Comparison of ENCODE assay signal across 18 cellular contexts in the genomic region with DNA sequence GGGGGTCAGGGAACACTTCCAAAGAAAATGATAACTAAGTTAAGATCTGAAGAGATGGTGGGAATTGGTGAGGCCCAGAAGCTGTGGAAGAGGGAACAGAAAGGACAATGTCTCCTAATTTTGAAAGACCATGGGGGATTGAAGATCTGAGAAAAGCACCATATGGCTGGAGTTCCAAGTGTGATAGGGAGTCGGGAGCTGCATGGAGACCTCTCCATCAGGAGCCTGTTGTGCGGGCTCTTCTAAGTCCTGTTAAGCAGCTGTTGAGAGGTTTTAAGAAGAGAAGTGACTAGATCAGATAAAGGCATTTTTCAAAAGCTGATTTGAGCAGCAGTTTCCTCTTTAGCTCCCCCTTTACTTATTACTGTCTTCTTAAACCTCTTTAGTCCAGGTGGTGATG.
DNase-seq lines count a peak whose midpoint lies in the region; ATAC-seq and TF ChIP-seq lines count a peak whose summit lies in the region.
"Had no signal": no experiment of that assay in that cellular context is flagged by ENCODE, and none has a peak within 500 bp of the region (broad histone marks: within the 10 kb centered on the region; RNA-seq: fewer than 3 reads in every experiment).

No MANE protein-coding gene starts in this region.

- no peak overlapping the region for H3K4me3 Mint-ChIP-seq in glutamatergic neuron (ENCODE audit: unreplicated experiment)
- H3K4me3 Mint-ChIP-seq: CD8-positive, alpha-beta T cell; GM23338 had no signal

- H3K36me3 ChIP-seq in aorta (ENCODE audit: control insufficient read depth in 1 of 2, insufficient read depth in 2 of 2, low read length in 1 of 2) = no peaks in the 10 kb centered on the region

- H3K36me3 Mint-ChIP-seq in glutamatergic neuron (ENCODE audit: unreplicated experiment) = no peaks in the 10 kb centered on the region
- H3K36me3 Mint-ChIP-seq: CD8-positive, alpha-beta T cell had no signal

- H3K4me1 Mint-ChIP-seq in glutamatergic neuron (ENCODE audit: low read depth, unreplicated experiment) = peaks cover 6% of the 10 kb centered on the region

- H3K27ac ChIP-seq in aorta (ENCODE audit: low read depth in 1 of 2, low read length in 2 of 2) = no peak overlapping the region

- peak overlapping the region; percentile 41 for H3K27ac Mint-ChIP-seq in glutamatergic neuron (ENCODE audit: unreplicated experiment)
- H3K27ac Mint-ChIP-seq: CD8-positive, alpha-beta T cell; GM23338 had no signal

- no peaks in the 10 kb centered on the region for H3K27me3 ChIP-seq in aorta (ENCODE audit: control insufficient read depth in 1 of 2, insufficient read depth in 2 of 2, low read length in 1 of 2)

- intact Hi-C loops in aorta (cut with DNase I) = loop anchor here in 1 of 2 donors (10.0 kb wide), 1 partner anchor 184 kb away; no protein-coding TSS in a partner anchor

- no peak overlapping the region for H3K4me3 ChIP-seq in aorta (ENCODE audit: low read length in 2 of 2)
- H3K4me3 ChIP-seq: GM23338 had no signal

- H3K9me3 Mint-ChIP-seq in glutamatergic neuron (ENCODE audit: unreplicated experiment) = no peaks in the 10 kb centered on the region
- H3K9me3 Mint-ChIP-seq: CD8-positive, alpha-beta T cell; GM23338 had no signal

- peak; percentile 49 for DNase-seq in D341Med (ENCODE audit: low spot score)
- DNase-seq in NCI-H1092 treated with DMSO at 0.1 percent for 48 hours (lab: John Stamatoyannopoulos, UW) = peak; percentile 36
- peak; percentile 79 for DNase-seq in NCI-H69 (lab: John Stamatoyannopoulos, UW)
- DNase-seq in glutamatergic neuron = no peak
- DNase-seq in activated effector memory CD4-positive, alpha-beta T cell treated with anti-CD3 and anti-CD28 coated beads, Interleukin-2, amount 50 U/mL, for 16 hours = no peak
- DNase-seq in aorta = no peak
- DNase-seq in middle frontal gyrus (ENCODE audit: extremely low spot score, low spot score) = no peak
- DNase-seq: CD8-positive, alpha-beta T cell; EL; KBM-7; NCI-H1048; NCI-H187; RPMI8226; SIG-M5; SW 1271 had no signal

- H3K9me3 ChIP-seq in aorta (ENCODE audit: control insufficient read depth, low read length) = no peaks in the 10 kb centered on the region

- WGBS in aorta, 2 donors = 94 to 96% methylated on average over 2 of the region's 2 CpGs

- no peak for ATAC-seq in aorta (ENCODE audit: low FRiP score)
- no peak for ATAC-seq in HG02623 (IDR thresholded peaks at IDR 0.05; ENCODE audit: unreplicated experiment)
- ATAC-seq: CD8-positive, alpha-beta T cell; GM23338; HCT116 had no signal

- TF ChIP-seq CTCF in glutamatergic neuron (IDR thresholded peaks at IDR 0.05; ENCODE audit: partially characterized antibody, unreplicated experiment) = no peak

- no peaks in the 10 kb centered on the region for H3K27me3 Mint-ChIP-seq in glutamatergic neuron (ENCODE audit: unreplicated experiment)

- H3K4me1 ChIP-seq in aorta (ENCODE audit: control insufficient read depth in 1 of 2, insufficient read depth in 2 of 2, low read length in 2 of 2) = no peaks in the 10 kb centered on the region

Comparison
In these comparisons a context has a peak if more than half of its experiments do, and no peak if none do; other contexts are left out.
1. DNase-seq: peak in D341Med (single experiment), NCI-H1092 treated with DMSO at 0.1 percent for 48 hours (single experiment) and NCI-H69 (single experiment); none in glutamatergic neuron (single experiment), activated effector memory CD4-positive, alpha-beta T cell treated with anti-CD3 and anti-CD28 coated beads, Interleukin-2, amount 50 U/mL, for 16 hours (single experiment), aorta (0 of 2) and middle frontal gyrus (single experiment).